21 cellular contexts compared by ENCODE assay signal in the genomic region with DNA sequence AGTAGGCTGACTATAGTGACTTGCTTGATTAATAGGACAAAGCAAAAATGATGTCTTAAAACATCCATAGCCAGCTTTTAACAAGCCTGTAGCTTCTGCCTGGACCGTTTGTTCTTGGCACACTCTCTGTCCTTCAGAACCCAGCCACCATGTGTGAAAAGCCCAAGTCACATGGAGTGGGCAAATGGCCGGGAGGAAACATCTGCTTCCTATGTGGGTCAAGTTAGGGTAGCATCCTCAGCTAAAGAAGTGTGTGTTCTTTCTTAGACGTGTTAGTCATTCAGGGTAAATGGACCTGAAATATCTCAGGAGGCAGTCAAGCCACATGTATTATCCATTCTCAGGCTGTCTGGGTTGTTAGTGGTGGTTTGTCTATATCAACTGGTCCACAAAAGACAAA. TPM values are rescaled to one million over a fixed set of nuclear protein-coding genes. Genes with fewer than 3 reads are reported as not detected.
DNase-seq lines count a peak whose midpoint lies in the region; ATAC-seq and TF ChIP-seq lines count a peak whose summit lies in the region.
"Had no signal": no experiment of that assay in that cellular context is flagged by ENCODE, and none has a peak within 500 bp of the region (broad histone marks: within the 10 kb centered on the region; RNA-seq: fewer than 3 reads in every experiment).

No MANE protein-coding gene starts in this region.

- no peak overlapping the region for H3K27ac Mint-ChIP-seq in naive B cell
- no peak overlapping the region for H3K27ac Mint-ChIP-seq in activated CD4-positive, alpha-beta T cell treated with anti-CD3 and anti-CD28 coated beads, Interleukin-2, amount 10 ng/mL, durations not matched to agents 24 days and 14 days
- H3K27ac Mint-ChIP-seq: activated naive CD4-positive, alpha-beta T cell treated with anti-CD3 and anti-CD28 coated beads, Interleukin-2, amount 50 U/mL, for 24 hours; effector memory CD8-positive, alpha-beta T cell; IgD-negative memory B cell; type B pancreatic cell had no signal

- H3K79me1 ChIP-seq in trophoblast cell (ENCODE audit: low read length), result no peaks in the 10 kb centered on the region

- H3K36me3 Mint-ChIP-seq in naive B cell, result no peaks in the 10 kb centered on the region
- no peaks in the 10 kb centered on the region for H3K36me3 Mint-ChIP-seq in activated CD4-positive, alpha-beta T cell treated with anti-CD3 and anti-CD28 coated beads, Interleukin-2, amount 10 ng/mL, durations not matched to agents 24 days and 14 days (ENCODE audit: low read depth)
- H3K36me3 Mint-ChIP-seq: activated naive CD4-positive, alpha-beta T cell treated with anti-CD3 and anti-CD28 coated beads, Interleukin-2, amount 50 U/mL, for 24 hours; IgD-negative memory B cell; type B pancreatic cell had no signal

- H3K14ac ChIP-seq in trophoblast cell (ENCODE audit: low read length), result no peak overlapping the region

- H3K27me3 ChIP-seq in gastroesophageal sphincter (no peaks in the 10 kb centered on the region), trophoblast cell (ENCODE audit: insufficient read depth, low read length) (no peaks in the 10 kb centered on the region)

- H3K23ac ChIP-seq in trophoblast cell (ENCODE audit: low read length), result no peak overlapping the region

- H3K4me1 ChIP-seq in gastroesophageal sphincter, result peaks cover 0 to 26% (median 0%) of the 10 kb centered on the region in 3 donors
- H3K4me1 ChIP-seq in trophoblast cell (ENCODE audit: control insufficient read depth in 1 of 2, insufficient read depth in 2 of 2, low read length in 2 of 2), result peaks cover 0 to 2% of the 10 kb centered on the region in 2 experiments
- H3K4me1 ChIP-seq: Caco-2 had no signal

- peaks cover 0 to 4% (median 0%) of the 10 kb centered on the region in 3 donors for H3K4me1 Mint-ChIP-seq in naive B cell
- peaks cover 2% of the 10 kb centered on the region for H3K4me1 Mint-ChIP-seq in activated CD4-positive, alpha-beta T cell treated with anti-CD3 and anti-CD28 coated beads, Interleukin-2, amount 10 ng/mL, durations not matched to agents 24 days and 14 days
- H3K4me1 Mint-ChIP-seq: activated naive CD4-positive, alpha-beta T cell treated with anti-CD3 and anti-CD28 coated beads, Interleukin-2, amount 50 U/mL, for 24 hours had no signal

- 31 to 36% methylated on average over 1 to 3 of the region's 3 CpGs for WGBS in gastroesophageal sphincter (ENCODE audit: low coverage in 1 of 2), 2 donors
- WGBS in trophoblast cell (ENCODE audit: extremely low coverage, insufficient coverage, insufficient read length), result no CpG with 5 or more reads among the region's 3 CpGs

- H3K79me2 ChIP-seq in trophoblast cell (ENCODE audit: control insufficient read depth, insufficient read depth, low read length, poor library complexity), result no peaks in the 10 kb centered on the region

- H2BK120ac ChIP-seq in trophoblast cell (ENCODE audit: insufficient read depth, low read length, poor library complexity), result no peak overlapping the region

- H2BK5ac ChIP-seq in trophoblast cell (ENCODE audit: low read depth, low read length, poor library complexity), result no peak overlapping the region

- H3K4me3 ChIP-seq in gastroesophageal sphincter (no peak overlapping the region), trophoblast cell (ENCODE audit: low read depth, low read length) (no peak overlapping the region)
- H3K4me3 ChIP-seq: prostate gland had no signal

- peak; percentile 80 for ATAC-seq in gastroesophageal sphincter
- peak; percentile 20 to 35 for ATAC-seq in naive B cell (ENCODE audit: low read depth in 2 of 2)
- ATAC-seq in HG02610 (IDR thresholded peaks at IDR 0.05; ENCODE audit: unreplicated experiment), result no peak
- ATAC-seq: effector memory CD8-positive, alpha-beta T cell had no signal

- no peak overlapping the region for H2AFZ ChIP-seq in trophoblast cell (ENCODE audit: insufficient read depth, low read length, poor library complexity)

- H3K27ac ChIP-seq in gastroesophageal sphincter (peak overlapping the region in 2 of 4 donors; percentile 24 to 42), trophoblast cell (ENCODE audit: low read depth, low read length) (no peak overlapping the region)
- H3K27ac ChIP-seq: prostate gland had no signal

- no peak overlapping the region for H3K18ac ChIP-seq in trophoblast cell (ENCODE audit: low read length)

- H3K27me3 Mint-ChIP-seq in naive B cell, result no peaks in the 10 kb centered on the region
- H3K27me3 Mint-ChIP-seq in activated CD4-positive, alpha-beta T cell treated with anti-CD3 and anti-CD28 coated beads, Interleukin-2, amount 10 ng/mL, durations not matched to agents 24 days and 14 days, result peaks cover 16% of the 10 kb centered on the region
- H3K27me3 Mint-ChIP-seq: activated naive CD4-positive, alpha-beta T cell treated with anti-CD3 and anti-CD28 coated beads, Interleukin-2, amount 50 U/mL, for 24 hours had no signal

- intact Hi-C loops in activated CD4-positive, alpha-beta T cell treated with anti-CD3 and anti-CD28 coated beads, Interleukin-2, amount 10 ng/mL, durations not matched to agents 24 days and 14 days (cut with micrococcal nuclease), result no loop called here

- H3K9me3 ChIP-seq in gastroesophageal sphincter, result no peaks in the 10 kb centered on the region
- H3K9me3 ChIP-seq in trophoblast cell (ENCODE audit: insufficient read depth, low read depth, low read length), result no peaks in the 10 kb centered on the region
- H3K9me3 ChIP-seq: Caco-2, prostate gland had no signal

- DNase-seq in AG08396 (ENCODE audit: low spot score), result peak; percentile 5
- peak; percentile 26 for DNase-seq in LHCN-M2 (ENCODE audit: low read depth)
- no peak for DNase-seq in naive B cell
- DNase-seq in activated T-cell treated with anti-CD3 and anti-CD28 coated beads, Interleukin-2, amount 50 U/mL, for 48 hours, result no peak
- no peak for DNase-seq in activated CD4-positive, alpha-beta T cell treated with anti-CD3 and anti-CD28 coated beads, Interleukin-2, amount 10 ng/mL, durations not matched to agents 24 days and 14 days
- no peak for DNase-seq in trophoblast cell
- DNase-seq: activated CD4-positive, CD25-positive, alpha-beta regulatory T cell treated with anti-CD3 and anti-CD28 coated beads, Interleukin-2, amount 50 U/mL, for 72 hours; Caco-2; effector memory CD8-positive, alpha-beta T cell; NCI-H1417 treated with DMSO at 0.1 percent for 48 hours; NCI-H446 had no signal

- no peak overlapping the region for H2BK12ac ChIP-seq in trophoblast cell (ENCODE audit: low read length)

- H3K36me3 ChIP-seq in gastroesophageal sphincter (no peaks in the 10 kb centered on the region), trophoblast cell (ENCODE audit: control insufficient read depth in 1 of 2, insufficient read depth in 2 of 2, low read length in 2 of 2) (no peaks in the 10 kb centered on the region)
- H3K36me3 ChIP-seq: prostate gland had no signal

- H4K12ac ChIP-seq in trophoblast cell (ENCODE audit: low read depth, low read length), result no peak overlapping the region

- TF ChIP-seq POLR2A in gastroesophageal sphincter (IDR thresholded peaks at IDR 0.05), result no peak

- no peak overlapping the region for H4K8ac ChIP-seq in trophoblast cell (ENCODE audit: low read depth, low read length)

- no peak overlapping the region for H3K4me2 ChIP-seq in trophoblast cell (ENCODE audit: low read length)

- no peaks in the 10 kb centered on the region for H3K9me3 Mint-ChIP-seq in naive B cell
- H3K9me3 Mint-ChIP-seq in activated CD4-positive, alpha-beta T cell treated with anti-CD3 and anti-CD28 coated beads, Interleukin-2, amount 10 ng/mL, durations not matched to agents 24 days and 14 days, result no peaks in the 10 kb centered on the region
- H3K9me3 Mint-ChIP-seq: activated naive CD4-positive, alpha-beta T cell treated with anti-CD3 and anti-CD28 coated beads, Interleukin-2, amount 50 U/mL, for 24 hours; effector memory CD8-positive, alpha-beta T cell; IgD-negative memory B cell; type B pancreatic cell had no signal

- H3K4ac ChIP-seq in trophoblast cell (ENCODE audit: low read depth, low read length), result no peak overlapping the region

- no peak overlapping the region for H3K4me3 Mint-ChIP-seq in naive B cell
- H3K4me3 Mint-ChIP-seq in activated CD4-positive, alpha-beta T cell treated with anti-CD3 and anti-CD28 coated beads, Interleukin-2, amount 10 ng/mL, durations not matched to agents 24 days and 14 days, result no peak overlapping the region
- H3K4me3 Mint-ChIP-seq: activated naive CD4-positive, alpha-beta T cell treated with anti-CD3 and anti-CD28 coated beads, Interleukin-2, amount 50 U/mL, for 24 hours; effector memory CD8-positive, alpha-beta T cell; IgD-negative memory B cell; type B pancreatic cell had no signal

- no peak overlapping the region for H4K91ac ChIP-seq in trophoblast cell (ENCODE audit: low read depth, low read length)

- no peak overlapping the region for H3K9ac ChIP-seq in trophoblast cell (ENCODE audit: low read length)

- no peak for TF ChIP-seq EP300 in gastroesophageal sphincter (IDR thresholded peaks at IDR 0.05)

- no peak for TF ChIP-seq CTCF in gastroesophageal sphincter (IDR thresholded peaks at IDR 0.05)

- no peak overlapping the region for H2AK5ac ChIP-seq in trophoblast cell (ENCODE audit: low read length)

RNA-seq across cellular contexts. Expression of a gene that starts 23.4 kb away (rescaled TPM):
- total RNA-seq in LHCN-M2 (2014; rRNA removed) (not detected in 2 replicates), gastroesophageal sphincter (under 1 TPM; 0.31 to 0.69 (median 0.53) TPM)
- not detected for polyA plus RNA-seq in LHCN-M2 (2012)
- not detected for polyA plus RNA-seq in naive B cell (ENCODE audit: low read depth in 6 of 6)
- total RNA-seq in activated CD4-positive, alpha-beta T cell treated with anti-CD3 and anti-CD28 coated beads, Interleukin-2, amount 10 ng/mL, durations not matched to agents 24 days and 14 days, result not detected in 2 replicates
- not detected in 2 replicates for polyA plus RNA-seq in trophoblast cell (2013)
- total RNA-seq: A673; bronchial epithelial cell; Caco-2; frontal cortex; T-helper 1 cell treated with Interleukin-12 subunit alpha and Interleukin-12 subunit beta and Interleukin-4 antibody, amounts not matched to agents 30 ng/mL and 1 ng/mL, for 36 hours had no signal
- polyA plus RNA-seq: IgD-negative memory B cell had no signal

Comparison
In these comparisons a context has a peak if more than half of its experiments do, and no peak if none do; other contexts are left out.
1. DNase-seq: peak in AG08396 (single experiment) and LHCN-M2 (single experiment); none in naive B cell (single experiment), activated T-cell treated with anti-CD3 and anti-CD28 coated beads, Interleukin-2, amount 50 U/mL, for 48 hours (0 of 2), activated CD4-positive, alpha-beta T cell treated with anti-CD3 and anti-CD28 coated beads, Interleukin-2, amount 10 ng/mL, durations not matched to agents 24 days and 14 days (single experiment) and trophoblast cell (0 of 2).